10 cellular contexts compared by ENCODE assay signal in the genomic region with DNA sequence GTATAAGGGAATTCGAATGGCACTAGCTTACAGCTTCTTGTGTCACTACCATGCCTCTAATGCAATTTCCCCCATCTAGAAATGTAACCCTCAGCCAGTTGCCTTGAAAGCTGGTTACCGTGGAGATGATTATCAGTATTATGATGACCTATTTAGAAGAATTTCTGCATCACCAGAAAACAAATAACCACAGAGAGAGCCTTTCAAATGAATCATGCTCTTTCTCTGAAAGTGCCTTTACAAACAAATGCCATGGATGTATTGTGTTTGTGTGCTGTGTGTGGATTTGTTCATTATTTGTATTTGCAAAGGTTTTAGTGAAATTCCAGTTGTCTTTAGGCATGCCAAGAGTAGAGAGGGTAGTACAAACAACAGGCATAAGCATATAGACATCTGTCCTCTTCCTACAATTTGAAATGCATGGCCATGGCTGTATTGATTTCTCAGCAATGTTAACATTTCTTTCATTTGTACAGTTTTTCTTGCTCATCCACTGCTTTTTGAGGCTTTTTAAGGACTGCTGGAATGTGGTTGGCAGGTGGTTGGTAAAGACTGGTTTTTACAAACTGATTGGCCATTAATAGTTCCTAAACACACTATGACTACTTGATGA.
DNase-seq lines count a peak whose midpoint lies in the region; ATAC-seq and TF ChIP-seq lines count a peak whose summit lies in the region.
"Had no signal": no experiment of that assay in that cellular context is flagged by ENCODE, and none has a peak within 500 bp of the region (broad histone marks: within the 10 kb centered on the region; RNA-seq: fewer than 3 reads in every experiment).

No MANE protein-coding gene starts in this region.

- no peaks in the 10 kb centered on the region for H4K20me1 ChIP-seq in GM23338 (replicated peaks; ENCODE audit: insufficient read depth)

- H3K9me3 Mint-ChIP-seq in GM23338 = no peaks in the 10 kb centered on the region
- H3K9me3 Mint-ChIP-seq: activated naive CD4-positive, alpha-beta T cell treated with anti-CD3 and anti-CD28 coated beads, Interleukin-2, amount 50 U/mL, for 24 hours had no signal

- H3K36me3 ChIP-seq in brain microvascular endothelial cell (replicated peaks) = no peaks in the 10 kb centered on the region
- no peaks in the 10 kb centered on the region for H3K36me3 ChIP-seq in GM23338 (ENCODE audit: insufficient read depth)

- H3K4me1 Mint-ChIP-seq in GM23338 = peaks cover 31% of the 10 kb centered on the region
- H3K4me1 Mint-ChIP-seq: activated naive CD4-positive, alpha-beta T cell treated with anti-CD3 and anti-CD28 coated beads, Interleukin-2, amount 50 U/mL, for 24 hours; IgD-negative memory B cell had no signal

- H3K4me1 ChIP-seq in GM23338 (ENCODE audit: insufficient read depth) = peaks cover 18% of the 10 kb centered on the region; the same call in 1 of the 2 replicates

- no peaks in the 10 kb centered on the region for H3F3A ChIP-seq in GM23338 (replicated peaks; ENCODE audit: low read depth)

- no peak overlapping the region for H3K4me2 ChIP-seq in GM23338

- no peak for TF ChIP-seq CTCF in AG09309 (IDR thresholded peaks at IDR 0.05; ENCODE audit: control insufficient read depth, insufficient read depth, low read depth, low read length, missing control alignments)
- TF ChIP-seq CTCF in brain microvascular endothelial cell (IDR thresholded peaks at IDR 0.05; ENCODE audit: low read depth, low read length, missing control alignments) = no peak
- no peak for TF ChIP-seq CTCF in GM23338 (conservative IDR thresholded peaks at IDR 0.05; ENCODE audit: low read depth in 2 of 2)

- no peak overlapping the region for H2AFZ ChIP-seq in GM23338

- H3K27me3 Mint-ChIP-seq in GM23338 (ENCODE audit: insufficient read depth, low read depth, poor library complexity) = no peaks in the 10 kb centered on the region

- H3K4me3 ChIP-seq in AG09309 (ENCODE audit: control insufficient read depth, low read depth, low read length) (no peak overlapping the region), brain microvascular endothelial cell (ENCODE audit: low read depth, low read length) (no peak overlapping the region), GM23338 (no peak overlapping the region)

- in situ Hi-C loops in brain microvascular endothelial cell (cut with HindIII; ENCODE audit: low pct_ligation_motif_present, low sequenced_read_pairs) = loop anchor here (25.0 kb wide), 1 partner anchor 763 kb away; no protein-coding TSS in a partner anchor

- peak overlapping the region; percentile 93 for H3K27ac ChIP-seq in brain microvascular endothelial cell
- H3K27ac ChIP-seq in GM23338 (ENCODE audit: low read depth) = no peak overlapping the region

- no peak overlapping the region for H3K4me3 Mint-ChIP-seq in GM23338
- H3K4me3 Mint-ChIP-seq: activated naive CD4-positive, alpha-beta T cell treated with anti-CD3 and anti-CD28 coated beads, Interleukin-2, amount 50 U/mL, for 24 hours; IgD-negative memory B cell had no signal

- H3K36me3 Mint-ChIP-seq in GM23338 (ENCODE audit: low read depth) = no peaks in the 10 kb centered on the region
- H3K36me3 Mint-ChIP-seq: activated naive CD4-positive, alpha-beta T cell treated with anti-CD3 and anti-CD28 coated beads, Interleukin-2, amount 50 U/mL, for 24 hours; IgD-negative memory B cell had no signal

- no peak overlapping the region for H3K27ac Mint-ChIP-seq in GM23338
- H3K27ac Mint-ChIP-seq: activated naive CD4-positive, alpha-beta T cell treated with anti-CD3 and anti-CD28 coated beads, Interleukin-2, amount 50 U/mL, for 24 hours; IgD-negative memory B cell had no signal

- H3K9me2 ChIP-seq in GM23338 (ENCODE audit: insufficient read depth) = no peaks in the 10 kb centered on the region

- no peak for ATAC-seq in GM23338

- H3K79me2 ChIP-seq in GM23338 (replicated peaks; ENCODE audit: insufficient read depth) = no peaks in the 10 kb centered on the region

- DNase-seq in AG09309 (ENCODE audit: low read depth) (peak; percentile 91), M059J (ENCODE audit: low read depth) (peak; percentile 97), brain microvascular endothelial cell (peak; percentile 89), lung microvascular endothelial cell (ENCODE audit: low read depth in 2 of 2) (peak; percentile 56 to 97), GM23338 (ENCODE audit: low spot score) (no peak), NCI-H446 treated with DMSO at 0.1 percent for 48 hours (lab: John Stamatoyannopoulos, UW) (no peak)
- no peak for DNase-seq in activated CD4-positive, alpha-beta T cell treated with anti-CD3 and anti-CD28 coated beads, Interleukin-2, amount 50 U/mL, for 4 hours
- no peak for DNase-seq in stimulated activated CD4-positive, alpha-beta T cell treated with anti-CD3 and anti-CD28 coated beads, Interleukin-1b, Interleukin-23, amount 100 ng/mL, for 48 hours

- no peaks in the 10 kb centered on the region for H3K27me3 ChIP-seq in brain microvascular endothelial cell (replicated peaks)
- no peaks in the 10 kb centered on the region for H3K27me3 ChIP-seq in GM23338 (ENCODE audit: insufficient read depth)

TF ChIP-seq in GM23338, 12 proteins besides CTCF, POLR2A, EP300 and RAD21 (continues in another document):
- TF ChIP-seq POLR2AphosphoS5 (IDR thresholded peaks at IDR 0.05; ENCODE audit: low read depth) (no peak), STAT1 (IDR thresholded peaks at IDR 0.05; ENCODE audit: unreplicated experiment) (no peak), EZH2phosphoT487 (IDR thresholded peaks at IDR 0.05; ENCODE audit: unreplicated experiment) (no peak)
- TF ChIP-seq, protein P1, sequence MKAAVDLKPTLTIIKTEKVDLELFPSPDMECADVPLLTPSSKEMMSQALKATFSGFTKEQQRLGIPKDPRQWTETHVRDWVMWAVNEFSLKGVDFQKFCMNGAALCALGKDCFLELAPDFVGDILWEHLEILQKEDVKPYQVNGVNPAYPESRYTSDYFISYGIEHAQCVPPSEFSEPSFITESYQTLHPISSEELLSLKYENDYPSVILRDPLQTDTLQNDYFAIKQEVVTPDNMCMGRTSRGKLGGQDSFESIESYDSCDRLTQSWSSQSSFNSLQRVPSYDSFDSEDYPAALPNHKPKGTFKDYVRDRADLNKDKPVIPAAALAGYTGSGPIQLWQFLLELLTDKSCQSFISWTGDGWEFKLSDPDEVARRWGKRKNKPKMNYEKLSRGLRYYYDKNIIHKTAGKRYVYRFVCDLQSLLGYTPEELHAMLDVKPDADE (IDR thresholded peaks at IDR 0.05) = no peak
- TF ChIP-seq, protein P2, sequence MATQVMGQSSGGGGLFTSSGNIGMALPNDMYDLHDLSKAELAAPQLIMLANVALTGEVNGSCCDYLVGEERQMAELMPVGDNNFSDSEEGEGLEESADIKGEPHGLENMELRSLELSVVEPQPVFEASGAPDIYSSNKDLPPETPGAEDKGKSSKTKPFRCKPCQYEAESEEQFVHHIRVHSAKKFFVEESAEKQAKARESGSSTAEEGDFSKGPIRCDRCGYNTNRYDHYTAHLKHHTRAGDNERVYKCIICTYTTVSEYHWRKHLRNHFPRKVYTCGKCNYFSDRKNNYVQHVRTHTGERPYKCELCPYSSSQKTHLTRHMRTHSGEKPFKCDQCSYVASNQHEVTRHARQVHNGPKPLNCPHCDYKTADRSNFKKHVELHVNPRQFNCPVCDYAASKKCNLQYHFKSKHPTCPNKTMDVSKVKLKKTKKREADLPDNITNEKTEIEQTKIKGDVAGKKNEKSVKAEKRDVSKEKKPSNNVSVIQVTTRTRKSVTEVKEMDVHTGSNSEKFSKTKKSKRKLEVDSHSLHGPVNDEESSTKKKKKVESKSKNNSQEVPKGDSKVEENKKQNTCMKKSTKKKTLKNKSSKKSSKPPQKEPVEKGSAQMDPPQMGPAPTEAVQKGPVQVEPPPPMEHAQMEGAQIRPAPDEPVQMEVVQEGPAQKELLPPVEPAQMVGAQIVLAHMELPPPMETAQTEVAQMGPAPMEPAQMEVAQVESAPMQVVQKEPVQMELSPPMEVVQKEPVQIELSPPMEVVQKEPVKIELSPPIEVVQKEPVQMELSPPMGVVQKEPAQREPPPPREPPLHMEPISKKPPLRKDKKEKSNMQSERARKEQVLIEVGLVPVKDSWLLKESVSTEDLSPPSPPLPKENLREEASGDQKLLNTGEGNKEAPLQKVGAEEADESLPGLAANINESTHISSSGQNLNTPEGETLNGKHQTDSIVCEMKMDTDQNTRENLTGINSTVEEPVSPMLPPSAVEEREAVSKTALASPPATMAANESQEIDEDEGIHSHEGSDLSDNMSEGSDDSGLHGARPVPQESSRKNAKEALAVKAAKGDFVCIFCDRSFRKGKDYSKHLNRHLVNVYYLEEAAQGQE (IDR thresholded peaks at IDR 0.05; ENCODE audit: unreplicated experiment) = no peak

Comparison
In these comparisons a context has a peak if more than half of its experiments do, and no peak if none do; other contexts are left out.
1. DNase-seq: peak in AG09309 (single experiment), M059J (single experiment), brain microvascular endothelial cell (single experiment) and lung microvascular endothelial cell (2 of 2); none in activated CD4-positive, alpha-beta T cell treated with anti-CD3 and anti-CD28 coated beads, Interleukin-2, amount 50 U/mL, for 4 hours (0 of 2), GM23338 (single experiment), stimulated activated CD4-positive, alpha-beta T cell treated with anti-CD3 and anti-CD28 coated beads, Interleukin-1b, Interleukin-23, amount 100 ng/mL, for 48 hours (single experiment) and NCI-H446 treated with DMSO at 0.1 percent for 48 hours (single experiment).